Comparison of ENCODE assay signal across 19 cellular contexts in the genomic region with DNA sequence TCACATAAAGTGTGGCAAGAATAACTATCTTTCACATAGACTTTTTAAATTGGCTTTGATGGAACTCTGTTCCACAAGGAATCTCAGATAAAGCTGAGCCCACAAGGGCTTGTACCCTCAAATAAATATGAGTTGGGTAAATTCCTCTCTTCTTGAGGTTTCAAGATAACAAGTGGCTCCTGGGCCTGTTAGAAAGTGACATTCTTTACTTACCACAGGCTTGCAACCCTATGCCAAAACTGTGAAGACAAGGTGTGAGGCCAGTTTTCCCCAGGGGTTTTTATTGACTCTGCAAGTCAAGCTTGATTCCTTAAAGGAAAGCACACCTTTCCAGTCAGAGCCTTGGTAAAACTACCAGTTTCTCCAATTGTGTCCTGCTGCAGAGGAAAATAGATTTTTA.
DNase-seq lines count a peak whose midpoint lies in the region; ATAC-seq, FAIRE-seq and TF ChIP-seq lines count a peak whose summit lies in the region.
"Had no signal": no experiment of that assay in that cellular context is flagged by ENCODE, and none has a peak within 500 bp of the region (broad histone marks: within the 10 kb centered on the region; RNA-seq: fewer than 3 reads in every experiment).

No MANE protein-coding gene starts in this region.

- H3K4me1 ChIP-seq in adipocyte (ENCODE audit: control insufficient read depth, insufficient read depth, low read length) (peaks cover 39% of the 10 kb centered on the region), SK-N-SH (ENCODE audit: control insufficient read depth in 1 of 2, insufficient read depth in 2 of 2, low read depth in 1 of 2, low read length in 1 of 2) (no peaks in the 10 kb centered on the region; a peak in 1 of 4 replicates), pancreas (no peaks in the 10 kb centered on the region)
- H3K4me1 ChIP-seq: suprapubic skin had no signal

- H3K36me3 ChIP-seq in adipocyte (ENCODE audit: control insufficient read depth, insufficient read depth, low read length, severe bottlenecking) (no peaks in the 10 kb centered on the region), SK-N-SH (replicated peaks in 1 of 2; ENCODE audit: control insufficient read depth in 1 of 2, insufficient read depth in 2 of 2, low read length in 1 of 2) (peaks cover 0 to 6% of the 10 kb centered on the region in 2 experiments), pancreas (no peaks in the 10 kb centered on the region)
- H3K36me3 ChIP-seq: esophagus squamous epithelium, ovary, suprapubic skin had no signal

- DNase-seq in DMS79 treated with DMSO at 0.1 percent for 48 hours (lab: John Stamatoyannopoulos, UW) (peak; percentile 26), HS-27A (ENCODE audit: low read depth) (peak; percentile 62), adipocyte (ENCODE audit: low read depth) (peak; percentile 32), iris pigment epithelial cell (ENCODE audit: low read depth) (peak; percentile 63), SK-N-SH (no peak), NCI-H82 treated with DMSO at 0.1 percent for 48 hours (lab: John Stamatoyannopoulos, UW; ENCODE audit: unreplicated experiment) (no peak), pancreas (no peak)
- DNase-seq: activated CD4-positive, alpha-beta T cell treated with anti-CD3 and anti-CD28 coated beads, Interleukin-2, amount 10 ng/mL, durations not matched to agents 24 days and 14 days; activated CD8-positive, alpha-beta memory T cell treated with anti-CD3 and anti-CD28 coated beads, Interleukin-2, amount 50 U/mL, for 48 hours; activated naive CD4-positive, alpha-beta T cell; esophagus squamous epithelium; hippocampal formation; left cardiac atrium; NCI-H1105 treated with DMSO at 0.1 percent for 48 hours; ovary; stimulated activated CD4-positive, alpha-beta T cell treated with anti-CD3 and anti-CD28 coated beads, Interleukin-4, amount 100 ng/mL, for 1 hour had no signal

- H3K4me2 ChIP-seq in SK-N-SH = no peak overlapping the region

- TF ChIP-seq RAD21 in SK-N-SH (IDR thresholded peaks at IDR 0.05; ENCODE audit: low read length) = no peak

- ATAC-seq in HG02759 (IDR thresholded peaks at IDR 0.05; ENCODE audit: unreplicated experiment) = no peak
- ATAC-seq in pancreas = no peak
- ATAC-seq: left cardiac atrium had no signal

- peaks cover 13% of the 10 kb centered on the region for H3F3A ChIP-seq in SK-N-SH (replicated peaks; ENCODE audit: insufficient read depth)

- H3K9me3 ChIP-seq in adipocyte (ENCODE audit: control insufficient read depth, low read length) (peaks cover 3% of the 10 kb centered on the region), SK-N-SH (no peaks in the 10 kb centered on the region), pancreas (no peaks in the 10 kb centered on the region)
- H3K9me3 ChIP-seq: esophagus squamous epithelium, ovary, suprapubic skin had no signal

- H3K9ac ChIP-seq in adipocyte (ENCODE audit: low read length) = no peak overlapping the region
- H3K9ac ChIP-seq in SK-N-SH = no peak overlapping the region

- no peak for FAIRE-seq in pancreas (lab: Jason Lieb, UNC)

- no peak for TF ChIP-seq CTCF in SK-N-SH (IDR thresholded peaks at IDR 0.05)
- TF ChIP-seq CTCF in pancreas (IDR thresholded peaks at IDR 0.05) = no peak

- no peak for TF ChIP-seq EP300 in SK-N-SH (IDR thresholded peaks at IDR 0.05; ENCODE audit: borderline replicate concordance in 1 of 2, low read depth in 1 of 2, low read length in 1 of 2)

- no peaks in the 10 kb centered on the region for H4K20me1 ChIP-seq in SK-N-SH (ENCODE audit: insufficient read depth)

- POLR2A ChIA-PET in SK-N-SH (lab: Yijun Ruan, JAX) = no interaction called here

- H3K9me2 ChIP-seq in SK-N-SH = no peaks in the 10 kb centered on the region

- H3K27ac ChIP-seq in SK-N-SH (ENCODE audit: low read depth in 2 of 2, low read length in 1 of 2) (no peak overlapping the region), pancreas (no peak overlapping the region)
- H3K27ac ChIP-seq: esophagus squamous epithelium, ovary, SK-N-MC, suprapubic skin had no signal

- H2AFZ ChIP-seq in SK-N-SH (ENCODE audit: low read depth) = no peak overlapping the region

- intact Hi-C loops in pancreas (cut with DNase I) = no loop called here

- CTCF ChIA-PET in SK-N-SH (lab: Yijun Ruan, JAX) = no interaction called here

- no peaks in the 10 kb centered on the region for H3K27me3 ChIP-seq in adipocyte (replicated peaks; ENCODE audit: control insufficient read depth, insufficient read depth, low read length)
- no peaks in the 10 kb centered on the region for H3K27me3 ChIP-seq in SK-N-SH (ENCODE audit: insufficient read depth)
- no peaks in the 10 kb centered on the region for H3K27me3 ChIP-seq in pancreas
- H3K27me3 ChIP-seq: esophagus squamous epithelium, ovary, suprapubic skin had no signal

- no peaks in the 10 kb centered on the region for H3K79me2 ChIP-seq in SK-N-SH (ENCODE audit: insufficient read depth)

- H3K4me3 ChIP-seq in adipocyte (ENCODE audit: low read length) (no peak overlapping the region), SK-N-SH (ENCODE audit: low read depth in 2 of 2, low read length in 1 of 2) (no peak overlapping the region), pancreas (no peak overlapping the region)
- H3K4me3 ChIP-seq: esophagus squamous epithelium, ovary, SK-N-MC, suprapubic skin had no signal

TF ChIP-seq in SK-N-SH, 30 proteins besides CTCF, POLR2A, EP300 and RAD21 (continues in another document):
- TF ChIP-seq TAF1 (IDR thresholded peaks at IDR 0.05; ENCODE audit: borderline replicate concordance, low read depth, low read length) (no peak), NRF1 (IDR thresholded peaks at IDR 0.05; ENCODE audit: low read depth, low read length) (no peak), MAX (IDR thresholded peaks at IDR 0.05; ENCODE audit: low read depth) (no peak), YY1 (IDR thresholded peaks at IDR 0.05; ENCODE audit: low read depth) (no peak), MEF2A (IDR thresholded peaks at IDR 0.05; ENCODE audit: borderline replicate concordance, low read depth) (no peak), FOXM1 (IDR thresholded peaks at IDR 0.05; ENCODE audit: low read depth) (no peak), NFIC (IDR thresholded peaks at IDR 0.05; ENCODE audit: borderline replicate concordance) (no peak), MXI1 (IDR thresholded peaks at IDR 0.05; ENCODE audit: low read depth, low read length) (no peak), CHD2 (IDR thresholded peaks at IDR 0.05; ENCODE audit: low read length, partially characterized antibody) (no peak), ZBTB33 (IDR thresholded peaks at IDR 0.05; ENCODE audit: borderline replicate concordance, low read depth) (no peak), SMC3 (IDR thresholded peaks at IDR 0.05; ENCODE audit: low read depth, low read length) (no peak), EZH2phosphoT487 (IDR thresholded peaks at IDR 0.05; ENCODE audit: borderline replicate concordance, low read depth) (no peak), JUND (IDR thresholded peaks at IDR 0.05) (no peak), RXRA (IDR thresholded peaks at IDR 0.05; ENCODE audit: borderline replicate concordance, low read depth) (no peak)
- TF ChIP-seq, protein P1, sequence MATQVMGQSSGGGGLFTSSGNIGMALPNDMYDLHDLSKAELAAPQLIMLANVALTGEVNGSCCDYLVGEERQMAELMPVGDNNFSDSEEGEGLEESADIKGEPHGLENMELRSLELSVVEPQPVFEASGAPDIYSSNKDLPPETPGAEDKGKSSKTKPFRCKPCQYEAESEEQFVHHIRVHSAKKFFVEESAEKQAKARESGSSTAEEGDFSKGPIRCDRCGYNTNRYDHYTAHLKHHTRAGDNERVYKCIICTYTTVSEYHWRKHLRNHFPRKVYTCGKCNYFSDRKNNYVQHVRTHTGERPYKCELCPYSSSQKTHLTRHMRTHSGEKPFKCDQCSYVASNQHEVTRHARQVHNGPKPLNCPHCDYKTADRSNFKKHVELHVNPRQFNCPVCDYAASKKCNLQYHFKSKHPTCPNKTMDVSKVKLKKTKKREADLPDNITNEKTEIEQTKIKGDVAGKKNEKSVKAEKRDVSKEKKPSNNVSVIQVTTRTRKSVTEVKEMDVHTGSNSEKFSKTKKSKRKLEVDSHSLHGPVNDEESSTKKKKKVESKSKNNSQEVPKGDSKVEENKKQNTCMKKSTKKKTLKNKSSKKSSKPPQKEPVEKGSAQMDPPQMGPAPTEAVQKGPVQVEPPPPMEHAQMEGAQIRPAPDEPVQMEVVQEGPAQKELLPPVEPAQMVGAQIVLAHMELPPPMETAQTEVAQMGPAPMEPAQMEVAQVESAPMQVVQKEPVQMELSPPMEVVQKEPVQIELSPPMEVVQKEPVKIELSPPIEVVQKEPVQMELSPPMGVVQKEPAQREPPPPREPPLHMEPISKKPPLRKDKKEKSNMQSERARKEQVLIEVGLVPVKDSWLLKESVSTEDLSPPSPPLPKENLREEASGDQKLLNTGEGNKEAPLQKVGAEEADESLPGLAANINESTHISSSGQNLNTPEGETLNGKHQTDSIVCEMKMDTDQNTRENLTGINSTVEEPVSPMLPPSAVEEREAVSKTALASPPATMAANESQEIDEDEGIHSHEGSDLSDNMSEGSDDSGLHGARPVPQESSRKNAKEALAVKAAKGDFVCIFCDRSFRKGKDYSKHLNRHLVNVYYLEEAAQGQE (IDR thresholded peaks at IDR 0.05; ENCODE audit: low read depth, low read length) = no peak

Comparison
In these comparisons a context has a peak if more than half of its experiments do, and no peak if none do; other contexts are left out.
1. DNase-seq: peak in DMS79 treated with DMSO at 0.1 percent for 48 hours (single experiment), HS-27A (single experiment), adipocyte (single experiment) and iris pigment epithelial cell (single experiment); none in SK-N-SH (single experiment), NCI-H82 treated with DMSO at 0.1 percent for 48 hours (single experiment) and pancreas (0 of 6).